Comparison of ENCODE assay signal across 21 cellular contexts in genomic region chr4:158005021-158005420, GRCh38.
"Had no signal": no experiment of that assay in that cellular context is flagged by ENCODE, and none has a peak within 500 bp of the region (broad histone marks: within the 10 kb centered on the region; RNA-seq: fewer than 3 reads in every experiment).

No MANE protein-coding gene starts in this region.

- H3K4me1 Mint-ChIP-seq: activated naive CD8-positive, alpha-beta T cell treated with anti-CD3 and anti-CD28 coated beads, Interleukin-2, amount 10 ng/mL, durations not matched to agents 7 days and 5 days; memory B cell; naive thymus-derived CD4-positive, alpha-beta T cell; WTC11 had no signal

- DNase-seq: activated CD4-positive, alpha-beta T cell treated with anti-CD3 and anti-CD28 coated beads, Interleukin-2, amount 50 U/mL, for 48 hours; activated effector memory CD4-positive, alpha-beta T cell treated with Interleukin-2 at 50 U/mL for 16 hours; activated naive CD4-positive, alpha-beta T cell treated with anti-CD3 and anti-CD28 coated beads for 36 hours; activated naive CD8-positive, alpha-beta T cell treated with anti-CD3 and anti-CD28 coated beads, Interleukin-2, amount 10 ng/mL, durations not matched to agents 7 days and 5 days; activated T-cell treated with anti-CD3 and anti-CD28 coated beads, Interleukin-2, amount 50 U/mL, for 48 hours; amniotic stem cell; cortex of kidney; effector CD8-positive, alpha-beta T cell; glutamatergic neuron; hypothalamus; mucosa of descending colon; naive thymus-derived CD4-positive, alpha-beta T cell; stimulated activated CD4-positive, alpha-beta T cell treated with anti-CD3 and anti-CD28 coated beads, Interleukin-12 subunit alpha, Interleukin-12 subunit beta, amount 100 ng/mL, for 4 hours; stimulated activated CD4-positive, alpha-beta T cell treated with anti-CD3 and anti-CD28 coated beads, Interleukin-4, amount 100 ng/mL, for 4 hours; stimulated activated naive CD8-positive, alpha-beta T cell treated with anti-CD3 and anti-CD28 coated beads, Interleukin-15, Interleukin-2, amounts not matched to agents 100 U/mL and 50 U/mL, for 24 hours; T-helper 9 cell; thyroid gland had no signal

- H3K27me3 Mint-ChIP-seq: activated naive CD8-positive, alpha-beta T cell treated with anti-CD3 and anti-CD28 coated beads, Interleukin-2, amount 10 ng/mL, durations not matched to agents 7 days and 5 days; memory B cell; progenitor cell of endocrine pancreas had no signal

- H3K4me3 Mint-ChIP-seq: activated naive CD4-positive, alpha-beta T cell treated with anti-CD3 and anti-CD28 coated beads for 36 hours; activated naive CD8-positive, alpha-beta T cell treated with anti-CD3 and anti-CD28 coated beads, Interleukin-2, amount 10 ng/mL, durations not matched to agents 7 days and 5 days; memory B cell; naive thymus-derived CD4-positive, alpha-beta T cell; WTC11 had no signal

- H3K4me3 ChIP-seq: mucosa of descending colon, thyroid gland had no signal

- H3K27ac ChIP-seq: thyroid gland had no signal

- ATAC-seq: esophagus mucosa; mucosa of descending colon; naive thymus-derived CD4-positive, alpha-beta T cell; stimulated activated naive CD8-positive, alpha-beta T cell treated with anti-CD3 and anti-CD28 coated beads, Interleukin-15, Interleukin-2, amounts not matched to agents 100 U/mL and 50 U/mL, for 24 hours; WTC11 had no signal

- H3K36me3 Mint-ChIP-seq: activated naive CD8-positive, alpha-beta T cell treated with anti-CD3 and anti-CD28 coated beads, Interleukin-2, amount 10 ng/mL, durations not matched to agents 7 days and 5 days; memory B cell; naive thymus-derived CD4-positive, alpha-beta T cell; WTC11 had no signal

- H3K9me3 ChIP-seq: mucosa of descending colon, thyroid gland had no signal

- H3K27me3 ChIP-seq: thyroid gland had no signal

- H3K27ac Mint-ChIP-seq: activated naive CD4-positive, alpha-beta T cell treated with anti-CD3 and anti-CD28 coated beads for 36 hours; activated naive CD8-positive, alpha-beta T cell treated with anti-CD3 and anti-CD28 coated beads, Interleukin-2, amount 10 ng/mL, durations not matched to agents 7 days and 5 days; memory B cell; naive thymus-derived CD4-positive, alpha-beta T cell; progenitor cell of endocrine pancreas; WTC11 had no signal

- H3K36me3 ChIP-seq: thyroid gland had no signal

- H3K9me3 Mint-ChIP-seq: activated naive CD4-positive, alpha-beta T cell treated with anti-CD3 and anti-CD28 coated beads for 36 hours; activated naive CD8-positive, alpha-beta T cell treated with anti-CD3 and anti-CD28 coated beads, Interleukin-2, amount 10 ng/mL, durations not matched to agents 7 days and 5 days; WTC11 had no signal
